8 cellular contexts compared by ENCODE assay signal in the genomic region with DNA sequence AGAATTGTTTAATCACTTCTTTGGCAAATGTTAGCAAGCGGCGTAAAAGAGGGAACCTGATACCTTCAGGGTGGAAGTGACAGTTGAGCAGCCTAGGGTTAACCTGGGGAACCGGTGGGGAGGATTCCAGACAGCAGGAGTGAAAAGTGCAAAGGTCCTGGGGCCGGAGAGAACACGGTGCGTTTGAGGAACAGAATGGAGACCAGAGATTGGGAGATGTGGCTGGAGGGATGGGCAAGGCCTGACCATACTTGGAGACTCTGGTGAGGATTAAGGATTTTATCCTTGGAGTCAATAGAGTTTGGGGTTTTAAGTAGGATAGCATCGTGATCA. TPM values are rescaled to one million over a fixed set of nuclear protein-coding genes. Genes with fewer than 3 reads are reported as not detected.
A peak's percentile ranks its signal among the peaks of the same experiment; 100 is the strongest.
DNase-seq lines count a peak whose midpoint lies in the region; ATAC-seq and TF ChIP-seq lines count a peak whose summit lies in the region.

No MANE protein-coding gene starts in this region.

- no peak for ATAC-seq in CD8-positive, alpha-beta T cell
- no peak for ATAC-seq in GM21423 (IDR thresholded peaks at IDR 0.05; ENCODE audit: unreplicated experiment)

- CTCF ChIA-PET in CD8-positive, alpha-beta T cell (lab: Charles Lee): interaction anchor here (1.5 kb wide), 1 partner anchor 35 kb away, joined by 4 read pairs; the partner anchor contains the start of gene DNAAF8

- no peaks in the 10 kb centered on the region for H3K27me3 Mint-ChIP-seq in CD8-positive, alpha-beta T cell (ENCODE audit: low read depth)
- peaks cover 5% of the 10 kb centered on the region for H3K27me3 Mint-ChIP-seq in neural progenitor cell (ENCODE audit: insufficient read depth, low read depth)

- no peak overlapping the region for H3K4me3 ChIP-seq in CD8-positive, alpha-beta T cell (ENCODE audit: low read depth, low read length)
- H3K4me3 ChIP-seq in NT2/D1 (ENCODE audit: insufficient read length, low read depth) (peak overlapping the region; percentile 31), epithelial cell of esophagus (ENCODE audit: low read length) (peak overlapping the region; percentile 86), neural progenitor cell (peak overlapping the region; percentile 49)

- POLR2A ChIA-PET in CD8-positive, alpha-beta T cell (lab: Charles Lee): interaction anchor here (0.6 to 3.6 kb wide), 3 partner anchors 34 to 75 kb away, joined by 3 to 39 read pairs (median 3); partner anchors contain the start of genes ANKS3 and DNAAF8

- no peak for TF ChIP-seq CTCF in CD8-positive, alpha-beta T cell (IDR thresholded peaks at IDR 0.05)
- TF ChIP-seq CTCF in epithelial cell of esophagus (IDR thresholded peaks at IDR 0.05; ENCODE audit: insufficient read depth, low read depth, low read length, missing control alignments) (no peak), neural progenitor cell (IDR thresholded peaks at IDR 0.05) (no peak)

- peak overlapping the region; percentile 91 for H3K4me3 Mint-ChIP-seq in CD8-positive, alpha-beta T cell
- peak overlapping the region; percentile 86 for H3K4me3 Mint-ChIP-seq in neural progenitor cell

- peaks cover 13% of the 10 kb centered on the region for H3K36me3 Mint-ChIP-seq in CD8-positive, alpha-beta T cell
- H3K36me3 Mint-ChIP-seq in neural progenitor cell: no peaks in the 10 kb centered on the region

- no peaks in the 10 kb centered on the region for H4K20me1 ChIP-seq in neural progenitor cell (ENCODE audit: low read depth)

- H3K4me1 Mint-ChIP-seq in CD8-positive, alpha-beta T cell (ENCODE audit: low read depth): peaks cover 35% of the 10 kb centered on the region
- peaks cover 26% of the 10 kb centered on the region for H3K4me1 Mint-ChIP-seq in neural progenitor cell

- H3K4me1 ChIP-seq in CD8-positive, alpha-beta T cell (ENCODE audit: insufficient read depth, low read length): peaks cover 22% of the 10 kb centered on the region
- H3K4me1 ChIP-seq in NT2/D1 (ENCODE audit: insufficient read depth, insufficient read length) (peaks cover 13% of the 10 kb centered on the region), neural progenitor cell (no peaks in the 10 kb centered on the region)

- intact Hi-C loops in CD8-positive, alpha-beta T cell (cut with DNase I, micrococcal nuclease): loop anchor here in 1 of 2 experiments (5.0 to 10.0 kb wide), 2 partner anchors 294 to 342 kb away; partner anchors contain the start of genes DNAJA3, HMOX2 and NMRAL1

- peaks cover 24% of the 10 kb centered on the region for H3F3A ChIP-seq in neural progenitor cell (ENCODE audit: low read depth)

- H3K4me2 ChIP-seq in neural progenitor cell: peak overlapping the region; percentile 68

- H2AFZ ChIP-seq in neural progenitor cell (replicated peaks): peak overlapping the region; percentile 35

- H3K9me3 Mint-ChIP-seq in CD8-positive, alpha-beta T cell: no peaks in the 10 kb centered on the region
- H3K9me3 Mint-ChIP-seq in neural progenitor cell: no peaks in the 10 kb centered on the region

- no peak overlapping the region for H3K27ac ChIP-seq in CD8-positive, alpha-beta T cell (ENCODE audit: low read depth, low read length)
- no peak overlapping the region for H3K27ac ChIP-seq in neural progenitor cell

- peak overlapping the region; percentile 41 for H3K27ac Mint-ChIP-seq in CD8-positive, alpha-beta T cell
- H3K27ac Mint-ChIP-seq in neural progenitor cell: no peak overlapping the region

- H3K79me2 ChIP-seq in neural progenitor cell (ENCODE audit: low read depth): peaks cover 17% of the 10 kb centered on the region

- no peaks in the 10 kb centered on the region for H3K9me3 ChIP-seq in CD8-positive, alpha-beta T cell (ENCODE audit: low read length)
- no peaks in the 10 kb centered on the region for H3K9me3 ChIP-seq in NT2/D1 (ENCODE audit: insufficient read depth, low read length)
- H3K9me3 ChIP-seq in neural progenitor cell (ENCODE audit: low read depth): no peaks in the 10 kb centered on the region

- H3K27me3 ChIP-seq in CD8-positive, alpha-beta T cell (ENCODE audit: insufficient read depth, low read length): no peaks in the 10 kb centered on the region
- H3K27me3 ChIP-seq in NT2/D1 (ENCODE audit: insufficient read depth, insufficient read length) (no peaks in the 10 kb centered on the region), neural progenitor cell (no peaks in the 10 kb centered on the region)

- H3K9ac ChIP-seq in NT2/D1 (ENCODE audit: insufficient read length, low read depth) (peak overlapping the region; percentile 62), neural progenitor cell (no peak overlapping the region)

- no peaks in the 10 kb centered on the region for H3K36me3 ChIP-seq in CD8-positive, alpha-beta T cell (ENCODE audit: insufficient read depth, low read length)
- peaks cover 15% of the 10 kb centered on the region for H3K36me3 ChIP-seq in NT2/D1 (ENCODE audit: insufficient read depth, insufficient read length, low read length)
- no peaks in the 10 kb centered on the region for H3K36me3 ChIP-seq in neural progenitor cell

- no peak for DNase-seq in CD8-positive, alpha-beta T cell
- DNase-seq in NT2/D1 (ENCODE audit: low read depth, low spot score) (no peak), epithelial cell of esophagus (ENCODE audit: low read depth) (no peak), neural progenitor cell (ENCODE audit: low spot score) (no peak), LoVo (ENCODE audit: low spot score) (no peak), T1000 (lab: John Stamatoyannopoulos, UW) (no peak), mesenteric fat pad (ENCODE audit: low spot score) (no peak)

RNA-seq across cellular contexts. Expression of gene ZNF500, which starts 2.3 kb away (rescaled TPM):
- total RNA-seq in CD8-positive, alpha-beta T cell: 10 to 100 TPM; 12.1 to 15.9 TPM
- total RNA-seq in neural progenitor cell (ENCODE audit: low replicate concordance): 4.2 and 17.9 TPM in 2 replicates
- 12.4 TPM for total RNA-seq in mesenteric fat pad

RNA-seq across cellular contexts. Expression of gene SEPTIN12, which starts 18.9 kb away (rescaled TPM):
- total RNA-seq in CD8-positive, alpha-beta T cell: under 1 TPM in 1 of 2 experiments, not detected in 1; 0.72 TPM
- total RNA-seq in neural progenitor cell (ENCODE audit: low replicate concordance): not detected in 2 replicates
- total RNA-seq in mesenteric fat pad: not detected

RNA-seq across cellular contexts. Expression of gene SMIM22, which starts 25.9 kb away (rescaled TPM):
- total RNA-seq in CD8-positive, alpha-beta T cell: not detected
- not detected in 2 replicates for total RNA-seq in neural progenitor cell (ENCODE audit: low replicate concordance)
- not detected for total RNA-seq in mesenteric fat pad

RNA-seq across cellular contexts. Expression of gene ROGDI, which starts 33.2 kb away (rescaled TPM):
- total RNA-seq in CD8-positive, alpha-beta T cell: 1 to 10 TPM; 7.9 to 8.6 TPM
- total RNA-seq in neural progenitor cell (ENCODE audit: low replicate concordance) (22.2 and 49.3 TPM in 2 replicates), mesenteric fat pad (9.0 TPM)

RNA-seq across cellular contexts. Expression of gene DNAAF8, which starts 34.9 kb away (rescaled TPM):
- total RNA-seq in CD8-positive, alpha-beta T cell: not detected
- total RNA-seq in neural progenitor cell (ENCODE audit: low replicate concordance) (not detected in 2 replicates), mesenteric fat pad (1.3 TPM)
